Comparison of ENCODE assay signal across 20 cellular contexts in the genomic region with DNA sequence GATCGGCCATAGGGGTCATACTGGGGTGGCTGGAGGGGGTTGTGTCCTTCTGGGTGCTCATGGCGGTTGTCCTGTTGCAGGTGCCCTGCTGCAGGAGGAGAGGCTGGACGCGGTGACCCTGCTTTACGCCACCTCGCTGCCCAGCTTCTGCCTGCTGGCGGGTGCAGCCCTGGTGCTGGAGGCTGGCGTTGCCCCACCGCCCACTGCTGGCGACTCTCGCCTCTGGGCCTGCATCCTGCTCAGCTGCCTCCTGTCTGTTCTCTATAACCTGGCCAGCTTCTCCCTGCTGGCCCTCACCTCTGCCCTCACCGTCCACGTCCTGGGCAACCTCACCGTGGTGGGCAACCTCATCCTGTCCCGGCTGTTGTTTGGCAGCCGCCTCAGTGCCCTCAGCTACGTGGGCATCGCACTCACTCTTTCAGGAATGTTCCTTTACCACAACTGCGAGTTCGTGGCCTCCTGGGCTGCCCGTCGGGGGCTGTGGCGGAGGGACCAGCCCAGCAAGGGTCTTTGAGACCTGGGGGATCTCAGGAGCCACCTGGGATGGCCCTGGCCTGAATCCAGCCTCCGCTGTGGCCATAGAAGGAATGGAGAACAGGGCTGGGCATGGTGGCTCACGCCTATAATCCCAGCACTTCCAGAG.
"Had no signal": no experiment of that assay in that cellular context is flagged by ENCODE, and none has a peak within 500 bp of the region (broad histone marks: within the 10 kb centered on the region; RNA-seq: fewer than 3 reads in every experiment).

No MANE protein-coding gene starts in this region.

- ATAC-seq: effector memory CD8-positive, alpha-beta T cell; natural killer cell; right cardiac atrium; stimulated activated effector memory CD8-positive, alpha-beta T cell treated with anti-CD3 and anti-CD28 coated beads, Interleukin-12 subunit alpha, Interleukin-12 subunit beta, amount 100 ng/mL, for 72 hours; stimulated activated naive CD8-positive, alpha-beta T cell treated with anti-CD3 and anti-CD28 coated beads, Interleukin-15, Interleukin-2, amounts not matched to agents 100 U/mL and 50 U/mL, for 24 hours; upper lobe of right lung had no signal

- H3K79me2 ChIP-seq: hepatocyte had no signal

- H3K4me3 Mint-ChIP-seq: effector memory CD8-positive, alpha-beta T cell; natural killer cell; neural progenitor cell; stimulated activated effector memory CD8-positive, alpha-beta T cell treated with anti-CD3 and anti-CD28 coated beads, Interleukin-12 subunit alpha, Interleukin-12 subunit beta, amount 100 ng/mL, for 72 hours had no signal

- H2AFZ ChIP-seq: hepatocyte, neural progenitor cell had no signal

- H3K9ac ChIP-seq: neural progenitor cell had no signal

- H3K36me3 Mint-ChIP-seq: natural killer cell, neural progenitor cell had no signal

- H3K9me3 Mint-ChIP-seq: effector memory CD8-positive, alpha-beta T cell; natural killer cell; stimulated activated effector memory CD8-positive, alpha-beta T cell treated with anti-CD3 and anti-CD28 coated beads, Interleukin-12 subunit alpha, Interleukin-12 subunit beta, amount 100 ng/mL, for 72 hours had no signal

- H3K27me3 ChIP-seq: esophagus squamous epithelium, hepatocyte, neural progenitor cell, pancreas, tibial artery, upper lobe of right lung had no signal

- H3K4me1 ChIP-seq: pancreas, tibial artery, upper lobe of right lung had no signal

- H3K27me3 Mint-ChIP-seq: effector memory CD8-positive, alpha-beta T cell had no signal

- FAIRE-seq: pancreas had no signal

- H3K4me3 ChIP-seq: esophagus squamous epithelium, hepatocyte, mucosa of descending colon, neural progenitor cell, pancreas, smooth muscle cell, tibial artery, upper lobe of right lung had no signal

- DNase-seq: effector memory CD8-positive, alpha-beta T cell; esophagus squamous epithelium; foreskin fibroblast; kidney glomerular epithelial cell; mammary epithelial cell; natural killer cell; occipital lobe; pancreas; right cardiac atrium; stimulated activated CD4-positive, alpha-beta T cell treated with anti-CD3 and anti-CD28 coated beads, Interleukin-2, amount 100 ng/mL, for 48 hours; stimulated activated CD8-positive, alpha-beta memory T cell treated with anti-CD3 and anti-CD28 coated beads, Interleukin-4, amount 100 ng/mL, for 48 hours; stimulated activated naive CD8-positive, alpha-beta T cell treated with anti-CD3 and anti-CD28 coated beads, Interleukin-15, Interleukin-2, amounts not matched to agents 100 U/mL and 50 U/mL, for 24 hours; tibial artery; upper lobe of right lung had no signal

- H3K4me2 ChIP-seq: hepatocyte, neural progenitor cell, smooth muscle cell had no signal

- H3K27ac ChIP-seq: esophagus squamous epithelium, hepatocyte, neural progenitor cell, pancreas, tibial artery, upper lobe of right lung had no signal

- H3K36me3 ChIP-seq: neural progenitor cell, pancreas, upper lobe of right lung had no signal

- H3K4me1 Mint-ChIP-seq: natural killer cell had no signal

- H3K9me3 ChIP-seq: esophagus squamous epithelium, mucosa of descending colon, pancreas, tibial artery, upper lobe of right lung had no signal

- H3K27ac Mint-ChIP-seq: natural killer cell; neural progenitor cell; progenitor cell of endocrine pancreas; stimulated activated effector memory CD8-positive, alpha-beta T cell treated with anti-CD3 and anti-CD28 coated beads, Interleukin-12 subunit alpha, Interleukin-12 subunit beta, amount 100 ng/mL, for 72 hours had no signal
